ENCODE assay signal across 2 cellular contexts in the genomic region with DNA sequence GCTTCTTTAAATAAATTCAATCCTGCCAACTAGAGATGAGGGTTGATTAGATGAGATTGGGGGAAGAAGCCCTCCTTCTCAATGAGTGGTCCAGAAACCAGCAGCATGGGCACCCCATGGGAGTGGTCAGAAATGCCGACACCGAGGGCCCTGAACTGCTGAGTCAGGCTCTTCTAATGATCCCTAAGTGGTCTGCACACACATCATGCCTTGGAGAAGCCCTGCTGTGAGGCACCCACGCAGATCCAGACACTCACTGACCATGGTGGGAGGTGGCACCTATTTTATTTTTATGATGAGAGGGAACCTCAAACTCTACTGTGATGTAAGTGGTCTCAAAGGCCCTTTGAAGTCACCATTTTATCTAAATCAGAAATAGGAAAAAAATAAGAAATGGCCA.
A peak's percentile ranks its signal among the peaks of the same experiment; 100 is the strongest.
TF ChIP-seq lines count a peak whose summit lies in the region.

No MANE protein-coding gene starts in this region.

TF ChIP-seq in IMR-90, 13 proteins besides CTCF, POLR2A, EP300 and RAD21 (continued from another document):
- TF ChIP-seq NFE2L2 (IDR thresholded peaks at IDR 0.05; ENCODE audit: low read depth, low read length): no peak
- no peak for TF ChIP-seq BHLHE40 (IDR thresholded peaks at IDR 0.05; ENCODE audit: low read depth, low read length)

TF ChIP-seq in K562, 482 proteins besides CTCF, POLR2A, EP300 and RAD21 (continued from another document):
- TF ChIP-seq MAFF (IDR thresholded peaks at IDR 0.05; ENCODE audit: low read length) (peak; percentile 89), ZNF316 (IDR thresholded peaks at IDR 0.05) (peak; percentile 97), FOXA1 (IDR thresholded peaks at IDR 0.05; ENCODE audit: borderline replicate concordance) (no peak), C11orf30 (IDR thresholded peaks at IDR 0.05; ENCODE audit: low read depth) (peak; percentile 95), ZKSCAN8 (CRISPR knock-in tag; IDR thresholded peaks at IDR 0.05) (no peak), JUND (IDR thresholded peaks at IDR 0.05; ENCODE audit: borderline replicate concordance, low read depth, low read length) (no peak), JUND (tag; IDR thresholded peaks at IDR 0.05; ENCODE audit: borderline replicate concordance, low read depth, low read length) (no peak), HDAC3 (IDR thresholded peaks at IDR 0.05; ENCODE audit: borderline replicate concordance, partially characterized antibody) (no peak), TEAD4 (IDR thresholded peaks at IDR 0.05; ENCODE audit: low read length) (no peak), TEAD4 (CRISPR knock-in tag; IDR thresholded peaks at IDR 0.05; ENCODE audit: borderline replicate concordance) (no peak), LEF1 (IDR thresholded peaks at IDR 0.05) (0 out of 2 replicates have a peak, but pooled peaks have one; percentile 32), HNRNPK (IDR thresholded peaks at IDR 0.05; ENCODE audit: low read depth, low read length, poor library complexity, severe bottlenecking) (no peak), ZNF282 (CRISPR knock-in tag; IDR thresholded peaks at IDR 0.05) (no peak), ZNF766 (CRISPR knock-in tag; conservative IDR thresholded peaks at IDR 0.05) (no peak), ZKSCAN3 (CRISPR knock-in tag; IDR thresholded peaks at IDR 0.05) (no peak), NFE2 (IDR thresholded peaks at IDR 0.05; ENCODE audit: low read depth) (peak; percentile 82), POLR2B (IDR thresholded peaks at IDR 0.05; ENCODE audit: low read depth, partially characterized antibody) (no peak), RFX1 (IDR thresholded peaks at IDR 0.05) (no peak), KLF6 (CRISPR knock-in tag; IDR thresholded peaks at IDR 0.05; ENCODE audit: borderline replicate concordance) (no peak), PHB (CRISPR knock-in tag; IDR thresholded peaks at IDR 0.05) (no peak), ZNF263 (CRISPR knock-in tag; IDR thresholded peaks at IDR 0.05; ENCODE audit: borderline replicate concordance) (no peak), MYC (IDR thresholded peaks at IDR 0.05; ENCODE audit: low read depth, low read length) (no peak), MYC (CRISPR knock-in tag; IDR thresholded peaks at IDR 0.05; ENCODE audit: borderline replicate concordance, low read depth) (no peak), MCM5 (IDR thresholded peaks at IDR 0.05; ENCODE audit: low read depth) (no peak), XRCC3 (IDR thresholded peaks at IDR 0.05) (no peak), GATAD2B (IDR thresholded peaks at IDR 0.05; ENCODE audit: borderline replicate concordance) (no peak), MAFG (tag; conservative IDR thresholded peaks at IDR 0.05) (peak; percentile 90), EGR1 (conservative IDR thresholded peaks at IDR 0.05) (peak; percentile 57), MAZ (CRISPR knock-in tag; conservative IDR thresholded peaks at IDR 0.05 in 1 of 2, IDR thresholded peaks at IDR 0.05 in 1 of 2) (no peak), RBM22 (IDR thresholded peaks at IDR 0.05; ENCODE audit: low read depth, low read length, poor library complexity, severe bottlenecking) (no peak), JUN (IDR thresholded peaks at IDR 0.05; ENCODE audit: borderline replicate concordance, low read depth, low read length) (no peak), JUN (CRISPR knock-in tag; IDR thresholded peaks at IDR 0.05; ENCODE audit: borderline replicate concordance) (no peak), RFX7 (CRISPR knock-in tag; IDR thresholded peaks at IDR 0.05) (no peak), MAFK (IDR thresholded peaks at IDR 0.05; ENCODE audit: low read length) (peak; percentile 87)
- TF ChIP-seq, protein P1, sequence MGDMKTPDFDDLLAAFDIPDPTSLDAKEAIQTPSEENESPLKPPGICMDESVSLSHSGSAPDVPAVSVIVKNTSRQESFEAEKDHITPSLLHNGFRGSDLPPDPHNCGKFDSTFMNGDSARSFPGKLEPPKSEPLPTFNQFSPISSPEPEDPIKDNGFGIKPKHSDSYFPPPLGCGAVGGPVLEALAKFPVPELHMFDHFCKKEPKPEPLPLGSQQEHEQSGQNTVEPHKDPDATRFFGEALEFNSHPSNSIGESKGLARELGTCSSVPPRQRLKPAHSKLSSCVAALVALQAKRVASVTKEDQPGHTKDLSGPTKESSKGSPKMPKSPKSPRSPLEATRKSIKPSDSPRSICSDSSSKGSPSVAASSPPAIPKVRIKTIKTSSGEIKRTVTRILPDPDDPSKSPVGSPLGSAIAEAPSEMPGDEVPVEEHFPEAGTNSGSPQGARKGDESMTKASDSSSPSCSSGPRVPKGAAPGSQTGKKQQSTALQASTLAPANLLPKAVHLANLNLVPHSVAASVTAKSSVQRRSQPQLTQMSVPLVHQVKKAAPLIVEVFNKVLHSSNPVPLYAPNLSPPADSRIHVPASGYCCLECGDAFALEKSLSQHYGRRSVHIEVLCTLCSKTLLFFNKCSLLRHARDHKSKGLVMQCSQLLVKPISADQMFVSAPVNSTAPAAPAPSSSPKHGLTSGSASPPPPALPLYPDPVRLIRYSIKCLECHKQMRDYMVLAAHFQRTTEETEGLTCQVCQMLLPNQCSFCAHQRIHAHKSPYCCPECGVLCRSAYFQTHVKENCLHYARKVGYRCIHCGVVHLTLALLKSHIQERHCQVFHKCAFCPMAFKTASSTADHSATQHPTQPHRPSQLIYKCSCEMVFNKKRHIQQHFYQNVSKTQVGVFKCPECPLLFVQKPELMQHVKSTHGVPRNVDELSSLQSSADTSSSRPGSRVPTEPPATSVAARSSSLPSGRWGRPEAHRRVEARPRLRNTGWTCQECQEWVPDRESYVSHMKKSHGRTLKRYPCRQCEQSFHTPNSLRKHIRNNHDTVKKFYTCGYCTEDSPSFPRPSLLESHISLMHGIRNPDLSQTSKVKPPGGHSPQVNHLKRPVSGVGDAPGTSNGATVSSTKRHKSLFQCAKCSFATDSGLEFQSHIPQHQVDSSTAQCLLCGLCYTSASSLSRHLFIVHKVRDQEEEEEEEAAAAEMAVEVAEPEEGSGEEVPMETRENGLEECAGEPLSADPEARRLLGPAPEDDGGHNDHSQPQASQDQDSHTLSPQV (IDR thresholded peaks at IDR 0.05): 0 out of 2 replicates have a peak, but pooled peaks have one; percentile 26
- TF ChIP-seq, protein P2, sequence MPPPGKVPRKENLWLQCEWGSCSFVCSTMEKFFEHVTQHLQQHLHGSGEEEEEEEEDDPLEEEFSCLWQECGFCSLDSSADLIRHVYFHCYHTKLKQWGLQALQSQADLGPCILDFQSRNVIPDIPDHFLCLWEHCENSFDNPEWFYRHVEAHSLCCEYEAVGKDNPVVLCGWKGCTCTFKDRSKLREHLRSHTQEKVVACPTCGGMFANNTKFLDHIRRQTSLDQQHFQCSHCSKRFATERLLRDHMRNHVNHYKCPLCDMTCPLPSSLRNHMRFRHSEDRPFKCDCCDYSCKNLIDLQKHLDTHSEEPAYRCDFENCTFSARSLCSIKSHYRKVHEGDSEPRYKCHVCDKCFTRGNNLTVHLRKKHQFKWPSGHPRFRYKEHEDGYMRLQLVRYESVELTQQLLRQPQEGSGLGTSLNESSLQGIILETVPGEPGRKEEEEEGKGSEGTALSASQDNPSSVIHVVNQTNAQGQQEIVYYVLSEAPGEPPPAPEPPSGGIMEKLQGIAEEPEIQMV (tag; conservative IDR thresholded peaks at IDR 0.05; ENCODE audit: low read depth): no peak
- TF ChIP-seq, protein P3, sequence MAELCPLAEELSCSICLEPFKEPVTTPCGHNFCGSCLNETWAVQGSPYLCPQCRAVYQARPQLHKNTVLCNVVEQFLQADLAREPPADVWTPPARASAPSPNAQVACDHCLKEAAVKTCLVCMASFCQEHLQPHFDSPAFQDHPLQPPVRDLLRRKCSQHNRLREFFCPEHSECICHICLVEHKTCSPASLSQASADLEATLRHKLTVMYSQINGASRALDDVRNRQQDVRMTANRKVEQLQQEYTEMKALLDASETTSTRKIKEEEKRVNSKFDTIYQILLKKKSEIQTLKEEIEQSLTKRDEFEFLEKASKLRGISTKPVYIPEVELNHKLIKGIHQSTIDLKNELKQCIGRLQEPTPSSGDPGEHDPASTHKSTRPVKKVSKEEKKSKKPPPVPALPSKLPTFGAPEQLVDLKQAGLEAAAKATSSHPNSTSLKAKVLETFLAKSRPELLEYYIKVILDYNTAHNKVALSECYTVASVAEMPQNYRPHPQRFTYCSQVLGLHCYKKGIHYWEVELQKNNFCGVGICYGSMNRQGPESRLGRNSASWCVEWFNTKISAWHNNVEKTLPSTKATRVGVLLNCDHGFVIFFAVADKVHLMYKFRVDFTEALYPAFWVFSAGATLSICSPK (IDR thresholded peaks at IDR 0.05; ENCODE audit: borderline replicate concordance): no peak
- TF ChIP-seq, protein P4, sequence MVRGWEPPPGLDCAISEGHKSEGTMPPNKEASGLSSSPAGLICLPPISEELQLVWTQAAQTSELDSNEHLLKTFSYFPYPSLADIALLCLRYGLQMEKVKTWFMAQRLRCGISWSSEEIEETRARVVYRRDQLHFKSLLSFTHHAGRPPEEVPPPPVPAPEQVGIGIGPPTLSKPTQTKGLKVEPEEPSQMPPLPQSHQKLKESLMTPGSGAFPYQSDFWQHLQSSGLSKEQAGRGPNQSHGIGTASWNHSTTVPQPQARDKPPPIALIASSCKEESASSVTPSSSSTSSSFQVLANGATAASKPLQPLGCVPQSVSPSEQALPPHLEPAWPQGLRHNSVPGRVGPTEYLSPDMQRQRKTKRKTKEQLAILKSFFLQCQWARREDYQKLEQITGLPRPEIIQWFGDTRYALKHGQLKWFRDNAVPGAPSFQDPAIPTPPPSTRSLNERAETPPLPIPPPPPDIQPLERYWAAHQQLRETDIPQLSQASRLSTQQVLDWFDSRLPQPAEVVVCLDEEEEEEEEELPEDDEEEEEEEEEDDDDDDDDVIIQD (CRISPR knock-in tag; IDR thresholded peaks at IDR 0.05): no peak
- TF ChIP-seq, protein P5, sequence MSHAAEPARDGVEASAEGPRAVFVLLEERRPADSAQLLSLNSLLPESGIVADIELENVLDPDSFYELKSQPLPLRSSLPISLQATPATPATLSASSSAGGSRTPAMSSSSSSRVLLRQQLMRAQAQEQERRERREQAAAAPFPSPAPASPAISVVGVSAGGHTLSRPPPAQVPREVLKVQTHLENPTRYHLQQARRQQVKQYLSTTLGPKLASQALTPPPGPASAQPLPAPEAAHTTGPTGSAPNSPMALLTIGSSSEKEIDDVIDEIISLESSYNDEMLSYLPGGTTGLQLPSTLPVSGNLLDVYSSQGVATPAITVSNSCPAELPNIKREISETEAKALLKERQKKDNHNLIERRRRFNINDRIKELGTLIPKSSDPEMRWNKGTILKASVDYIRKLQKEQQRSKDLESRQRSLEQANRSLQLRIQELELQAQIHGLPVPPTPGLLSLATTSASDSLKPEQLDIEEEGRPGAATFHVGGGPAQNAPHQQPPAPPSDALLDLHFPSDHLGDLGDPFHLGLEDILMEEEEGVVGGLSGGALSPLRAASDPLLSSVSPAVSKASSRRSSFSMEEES (CRISPR knock-in tag; IDR thresholded peaks at IDR 0.05): no peak
- TF ChIP-seq, protein P6, sequence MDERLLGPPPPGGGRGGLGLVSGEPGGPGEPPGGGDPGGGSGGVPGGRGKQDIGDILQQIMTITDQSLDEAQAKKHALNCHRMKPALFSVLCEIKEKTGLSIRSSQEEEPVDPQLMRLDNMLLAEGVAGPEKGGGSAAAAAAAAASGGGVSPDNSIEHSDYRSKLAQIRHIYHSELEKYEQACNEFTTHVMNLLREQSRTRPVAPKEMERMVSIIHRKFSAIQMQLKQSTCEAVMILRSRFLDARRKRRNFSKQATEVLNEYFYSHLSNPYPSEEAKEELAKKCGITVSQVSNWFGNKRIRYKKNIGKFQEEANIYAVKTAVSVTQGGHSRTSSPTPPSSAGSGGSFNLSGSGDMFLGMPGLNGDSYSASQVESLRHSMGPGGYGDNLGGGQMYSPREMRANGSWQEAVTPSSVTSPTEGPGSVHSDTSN (CRISPR knock-in tag; IDR thresholded peaks at IDR 0.05; ENCODE audit: low read depth): no peak
- TF ChIP-seq, protein P6 (tag; conservative IDR thresholded peaks at IDR 0.05; ENCODE audit: low read depth): no peak
